Comparison of ENCODE assay signal across 17 cellular contexts in genomic region chr1:114368560-114369255, GRCh38.
DNase-seq lines count a peak whose midpoint lies in the region; ATAC-seq and TF ChIP-seq lines count a peak whose summit lies in the region.
"Had no signal": no experiment of that assay in that cellular context is flagged by ENCODE, and none has a peak within 500 bp of the region (broad histone marks: within the 10 kb centered on the region; RNA-seq: fewer than 3 reads in every experiment).

No MANE protein-coding gene starts in this region.

- no peaks in the 10 kb centered on the region for H3K4me1 Mint-ChIP-seq in CD8-positive, alpha-beta memory T cell
- H3K4me1 Mint-ChIP-seq in activated T-helper 17 cell treated with anti-CD3 and anti-CD28 coated beads, Interleukin-2, amount 50 U/mL, for 72 hours, result no peaks in the 10 kb centered on the region

- 91% methylated on average over 14 of the region's 15 CpGs for WGBS in prostate gland

- H3K9me3 Mint-ChIP-seq in CD8-positive, alpha-beta memory T cell, result peaks cover 9 to 23% (median 18%) of the 10 kb centered on the region in 5 donors
- H3K9me3 Mint-ChIP-seq in activated T-helper 17 cell treated with anti-CD3 and anti-CD28 coated beads, Interleukin-2, amount 50 U/mL, for 72 hours, result peaks cover 3% of the 10 kb centered on the region

- CTCF ChIA-PET in CD8-positive, alpha-beta memory T cell (lab: Charles Lee), result interaction anchor here (2.3 kb wide), 1 partner anchor 22 kb away, joined by 7 read pairs; no protein-coding TSS in a partner anchor

- no peak for TF ChIP-seq CTCF in prostate gland (IDR thresholded peaks at IDR 0.05)

- peaks cover 0 to 2% of the 10 kb centered on the region in 2 donors for H3K27me3 Mint-ChIP-seq in CD8-positive, alpha-beta memory T cell
- no peaks in the 10 kb centered on the region for H3K27me3 Mint-ChIP-seq in activated T-helper 17 cell treated with anti-CD3 and anti-CD28 coated beads, Interleukin-2, amount 50 U/mL, for 72 hours

- H3K4me1 ChIP-seq in CD8-positive, alpha-beta memory T cell (ENCODE audit: insufficient read depth, low read length), result no peaks in the 10 kb centered on the region
- no peaks in the 10 kb centered on the region for H3K4me1 ChIP-seq in prostate gland (replicated peaks)
- H3K4me1 ChIP-seq: BE2C, SJCRH30 had no signal

- POLR2A ChIA-PET in CD8-positive, alpha-beta memory T cell (lab: Charles Lee), result no interaction called here

- intact Hi-C loops in prostate gland (cut with DNase I), result no loop called here

- H3K27ac Mint-ChIP-seq in CD8-positive, alpha-beta memory T cell, result no peak overlapping the region
- no peak overlapping the region for H3K27ac Mint-ChIP-seq in activated T-helper 17 cell treated with anti-CD3 and anti-CD28 coated beads, Interleukin-2, amount 50 U/mL, for 72 hours
- H3K27ac Mint-ChIP-seq: CD8-positive, alpha-beta T cell had no signal

- H3K36me3 Mint-ChIP-seq in CD8-positive, alpha-beta memory T cell, result peaks cover 0 to 8% (median 0%) of the 10 kb centered on the region in 3 donors
- H3K36me3 Mint-ChIP-seq in activated T-helper 17 cell treated with anti-CD3 and anti-CD28 coated beads, Interleukin-2, amount 50 U/mL, for 72 hours (ENCODE audit: low read depth), result no peaks in the 10 kb centered on the region

- no peak for ATAC-seq in activated T-helper 17 cell treated with anti-CD3 and anti-CD28 coated beads, Interleukin-2, amount 50 U/mL, for 72 hours (replicated peaks)
- no peak for ATAC-seq in HG02884 (IDR thresholded peaks at IDR 0.05; ENCODE audit: unreplicated experiment)
- ATAC-seq: CD8-positive, alpha-beta T cell had no signal

- H3K27ac ChIP-seq in CD8-positive, alpha-beta memory T cell (ENCODE audit: low read depth, low read length), result peak overlapping the region; percentile 16
- peak overlapping the region; percentile 40 to 54 for H3K27ac ChIP-seq in prostate gland
- H3K27ac ChIP-seq: SJCRH30 had no signal

- H3K36me3 ChIP-seq in CD8-positive, alpha-beta memory T cell (ENCODE audit: insufficient read depth, low read length), result no peaks in the 10 kb centered on the region
- H3K36me3 ChIP-seq in prostate gland, result no peaks in the 10 kb centered on the region
- H3K36me3 ChIP-seq: BE2C, SJCRH30 had no signal

- no peak for TF ChIP-seq POLR2A in prostate gland (IDR thresholded peaks at IDR 0.05)

- no peak for DNase-seq in CD8-positive, alpha-beta memory T cell
- DNase-seq in fibroblast of peridontal ligament (ENCODE audit: extremely low read depth) (peak; percentile 50), prostate gland (ENCODE audit: low spot score) (no peak), RPMI8226 (no peak), mucosa of gallbladder (ENCODE audit: low spot score) (no peak), foreskin melanocyte (no peak)
- DNase-seq: BE2C; CD8-positive, alpha-beta T cell; DMS 273 treated with DMSO at 0.1 percent for 48 hours; H7; Karpas-422; NCI-H1417; NCI-H2029 treated with DMSO at 0.1 percent for 48 hours; NCI-H526; SJCRH30 had no signal

- no peak overlapping the region for H3K4me3 Mint-ChIP-seq in CD8-positive, alpha-beta memory T cell
- peak overlapping the region; percentile 2 for H3K4me3 Mint-ChIP-seq in activated T-helper 17 cell treated with anti-CD3 and anti-CD28 coated beads, Interleukin-2, amount 50 U/mL, for 72 hours
- H3K4me3 Mint-ChIP-seq: CD8-positive, alpha-beta T cell had no signal

- no peaks in the 10 kb centered on the region for H3K9me3 ChIP-seq in CD8-positive, alpha-beta memory T cell (ENCODE audit: low read length)
- H3K9me3 ChIP-seq in prostate gland, result no peaks in the 10 kb centered on the region
- H3K9me3 ChIP-seq: BE2C, SJCRH30 had no signal

- H3K27me3 ChIP-seq in CD8-positive, alpha-beta memory T cell (ENCODE audit: insufficient read depth, low read length, poor library complexity, severe bottlenecking), result no peaks in the 10 kb centered on the region
- no peaks in the 10 kb centered on the region for H3K27me3 ChIP-seq in prostate gland (replicated peaks; ENCODE audit: insufficient read depth)
- H3K27me3 ChIP-seq: BE2C, SJCRH30 had no signal

- H3K4me3 ChIP-seq in CD8-positive, alpha-beta memory T cell (ENCODE audit: low read length), result no peak overlapping the region
- H3K4me3 ChIP-seq in prostate gland, result no peak overlapping the region
- H3K4me3 ChIP-seq: SJCRH30 had no signal
